8 cellular contexts compared by ENCODE assay signal in the genomic region with DNA sequence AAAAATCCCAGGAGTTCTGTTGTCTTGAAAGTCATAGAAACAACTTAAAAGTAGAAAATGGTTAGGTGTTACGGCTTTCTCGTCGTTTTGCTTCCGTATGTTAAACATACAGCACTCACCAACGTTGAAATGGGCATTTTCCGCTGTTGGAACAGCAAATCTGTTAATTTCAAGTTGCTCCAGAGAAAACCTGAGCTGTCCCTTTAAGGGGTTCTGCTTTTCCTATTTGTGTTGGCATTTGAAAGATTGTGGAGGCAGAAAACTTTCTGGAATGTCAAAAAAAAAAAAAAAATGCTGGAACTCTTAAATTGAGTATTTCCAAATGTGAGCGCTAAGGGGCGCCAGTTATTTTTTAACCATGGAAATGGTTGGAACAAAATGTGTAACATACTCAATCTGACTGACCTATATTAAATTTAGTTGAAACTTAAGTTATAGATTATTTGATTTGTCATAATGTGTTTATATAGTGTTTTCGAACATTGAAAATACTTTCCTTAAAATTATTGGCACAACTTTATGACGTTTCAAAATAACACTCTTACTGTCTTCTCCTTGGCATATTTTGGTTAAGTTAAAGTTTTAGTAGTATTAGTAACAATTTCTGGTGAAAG. TPM values are rescaled to one million over a fixed set of nuclear protein-coding genes. Genes with fewer than 3 reads are reported as not detected.
A peak's percentile ranks its signal among the peaks of the same experiment; 100 is the strongest.
DNase-seq lines count a peak whose midpoint lies in the region; ATAC-seq and TF ChIP-seq lines count a peak whose summit lies in the region.

No MANE protein-coding gene starts in this region.

- 1 to 2% methylated on average over 10 of the region's 10 CpGs for WGBS in esophagus squamous epithelium, 2 donors

- H3K27me3 Mint-ChIP-seq in activated CD8-positive, alpha-beta memory T cell treated with anti-CD3 and anti-CD28 coated beads, Interleukin-2, amount 10 ng/mL, durations not matched to agents 7 days and 5 days = peaks cover 7% of the 10 kb centered on the region
- no peaks in the 10 kb centered on the region for H3K27me3 Mint-ChIP-seq in naive thymus-derived CD8-positive, alpha-beta T cell

- H3K4me1 Mint-ChIP-seq in activated CD8-positive, alpha-beta memory T cell treated with anti-CD3 and anti-CD28 coated beads, Interleukin-2, amount 10 ng/mL, durations not matched to agents 7 days and 5 days = peaks cover 39% of the 10 kb centered on the region
- peaks cover 26 to 56% (median 49%) of the 10 kb centered on the region in 4 donors for H3K4me1 Mint-ChIP-seq in naive thymus-derived CD8-positive, alpha-beta T cell

- DNase-seq in activated CD8-positive, alpha-beta memory T cell treated with anti-CD3 and anti-CD28 coated beads, Interleukin-2, amount 10 ng/mL, durations not matched to agents 7 days and 5 days = no peak
- DNase-seq in activated CD8-positive, alpha-beta memory T cell treated with anti-CD3 and anti-CD28 coated beads, Interleukin-2, amount 50 U/mL, for 48 hours = no peak
- peak; percentile 34 for DNase-seq in MV-4-11 (lab: John Stamatoyannopoulos, UW)
- peak; percentile 12 to 29 for DNase-seq in activated CD4-positive, alpha-beta T cell treated with anti-CD3 and anti-CD28 coated beads, Interleukin-2, amount 50 U/mL, for 4 hours
- DNase-seq in esophagus squamous epithelium (lab: John Stamatoyannopoulos, UW) = no peak
- DNase-seq in naive thymus-derived CD8-positive, alpha-beta T cell = peak in 6 of 10 donors; percentile 24 to 51 (median 40)
- DNase-seq in activated effector memory CD4-positive, alpha-beta T cell treated with Interleukin-2 at 50 U/mL for 16 hours = no peak

- H3K27me3 ChIP-seq in esophagus squamous epithelium = no peaks in the 10 kb centered on the region

- CTCF ChIA-PET in activated CD8-positive, alpha-beta memory T cell treated with anti-CD3 and anti-CD28 coated beads, Interleukin-2, amount 10 ng/mL, durations not matched to agents 7 days and 5 days (lab: Charles Lee) = interaction anchor here (0.7 to 2.2 kb wide), 7 partner anchors 10 to 540 kb away, joined by 3 to 7 read pairs (median 3); no protein-coding TSS in a partner anchor

- H3K9me3 ChIP-seq in esophagus squamous epithelium = no peaks in the 10 kb centered on the region

- peaks cover 0 to 58% (median 19%) of the 10 kb centered on the region in 3 donors for H3K4me1 ChIP-seq in esophagus squamous epithelium

- POLR2A ChIA-PET in naive thymus-derived CD8-positive, alpha-beta T cell (lab: Charles Lee) = interaction anchor here (1.7 kb wide), 1 partner anchor 11 kb away, joined by 5 read pairs; no protein-coding TSS in a partner anchor

- H3K36me3 ChIP-seq in esophagus squamous epithelium = no peaks in the 10 kb centered on the region

- H3K27ac Mint-ChIP-seq in activated CD8-positive, alpha-beta memory T cell treated with anti-CD3 and anti-CD28 coated beads, Interleukin-2, amount 10 ng/mL, durations not matched to agents 7 days and 5 days = peak overlapping the region; percentile 92
- H3K27ac Mint-ChIP-seq in naive thymus-derived CD8-positive, alpha-beta T cell = peak overlapping the region; percentile 84 to 97 (median 94)

- H3K27ac ChIP-seq in esophagus squamous epithelium = peak overlapping the region; percentile 98 to 100 (median 100)

- peaks cover 2% of the 10 kb centered on the region for H3K36me3 Mint-ChIP-seq in activated CD8-positive, alpha-beta memory T cell treated with anti-CD3 and anti-CD28 coated beads, Interleukin-2, amount 10 ng/mL, durations not matched to agents 7 days and 5 days
- H3K36me3 Mint-ChIP-seq in naive thymus-derived CD8-positive, alpha-beta T cell = no peaks in the 10 kb centered on the region

- no peak for TF ChIP-seq POLR2A in esophagus squamous epithelium (IDR thresholded peaks at IDR 0.05)

- intact Hi-C loops in esophagus squamous epithelium (cut with DNase I) = loop anchor here (10.0 kb wide), 1 partner anchor 562 kb away; no protein-coding TSS in a partner anchor

- H3K9me3 Mint-ChIP-seq in activated CD8-positive, alpha-beta memory T cell treated with anti-CD3 and anti-CD28 coated beads, Interleukin-2, amount 10 ng/mL, durations not matched to agents 7 days and 5 days (ENCODE audit: low read depth) = no peaks in the 10 kb centered on the region
- no peaks in the 10 kb centered on the region for H3K9me3 Mint-ChIP-seq in naive thymus-derived CD8-positive, alpha-beta T cell

- ATAC-seq in activated CD8-positive, alpha-beta memory T cell treated with anti-CD3 and anti-CD28 coated beads, Interleukin-2, amount 10 ng/mL, durations not matched to agents 7 days and 5 days = no peak
- no peak for ATAC-seq in naive thymus-derived CD8-positive, alpha-beta T cell
- ATAC-seq in GM21717 (IDR thresholded peaks at IDR 0.05; ENCODE audit: unreplicated experiment) = no peak

- peak overlapping the region; percentile 88 to 100 (median 97) for H3K4me3 ChIP-seq in esophagus squamous epithelium

- peak overlapping the region; percentile 89 for H3K4me3 Mint-ChIP-seq in activated CD8-positive, alpha-beta memory T cell treated with anti-CD3 and anti-CD28 coated beads, Interleukin-2, amount 10 ng/mL, durations not matched to agents 7 days and 5 days
- peak overlapping the region; percentile 89 to 99 (median 94) for H3K4me3 Mint-ChIP-seq in naive thymus-derived CD8-positive, alpha-beta T cell

- TF ChIP-seq CTCF in esophagus squamous epithelium (IDR thresholded peaks at IDR 0.05) = peak in 5 of 6 experiments; percentile 20 to 79 (median 68)

RNA-seq across cellular contexts. Expression of a gene that starts 2.2 kb away (rescaled TPM):
- 10 to 100 TPM; 69.0 to 70.6 TPM for total RNA-seq in activated CD8-positive, alpha-beta memory T cell treated with anti-CD3 and anti-CD28 coated beads, Interleukin-2, amount 10 ng/mL, durations not matched to agents 7 days and 5 days
- 100 to 1,000 TPM in 1 of 4 donors, 10 to 100 TPM in 3; 46.2 to 149 (median 65.4) TPM for total RNA-seq in esophagus squamous epithelium
- total RNA-seq in naive thymus-derived CD8-positive, alpha-beta T cell = 10 to 100 TPM; 64.0 to 65.7 TPM
- 10 to 100 TPM in 2 of 3 donors, 1 to 10 TPM in 1; 8.8 to 36.0 (median 29.6) TPM for polyA plus RNA-seq in naive thymus-derived CD8-positive, alpha-beta T cell

Comparison
In these comparisons a context has a peak if more than half of its experiments do, and no peak if none do; other contexts are left out.
1. DNase-seq: peak in MV-4-11 (single experiment), activated CD4-positive, alpha-beta T cell treated with anti-CD3 and anti-CD28 coated beads, Interleukin-2, amount 50 U/mL, for 4 hours (2 of 2) and naive thymus-derived CD8-positive, alpha-beta T cell (6 of 10); none in activated CD8-positive, alpha-beta memory T cell treated with anti-CD3 and anti-CD28 coated beads, Interleukin-2, amount 10 ng/mL, durations not matched to agents 7 days and 5 days (single experiment), activated CD8-positive, alpha-beta memory T cell treated with anti-CD3 and anti-CD28 coated beads, Interleukin-2, amount 50 U/mL, for 48 hours (single experiment), esophagus squamous epithelium (single experiment) and activated effector memory CD4-positive, alpha-beta T cell treated with Interleukin-2 at 50 U/mL for 16 hours (single experiment).